Comparison of ENCODE assay signal across 16 cellular contexts in genomic region chr4:2835978-2836377, GRCh38. TPM values are rescaled to one million over a fixed set of nuclear protein-coding genes. Genes with fewer than 3 reads are reported as not detected.
A peak's percentile ranks its signal among the peaks of the same experiment; 100 is the strongest.
DNase-seq lines count a peak whose midpoint lies in the region; ATAC-seq and TF ChIP-seq lines count a peak whose summit lies in the region.
"Had no signal": no experiment of that assay in that cellular context is flagged by ENCODE, and none has a peak within 500 bp of the region (broad histone marks: within the 10 kb centered on the region; RNA-seq: fewer than 3 reads in every experiment).

No MANE protein-coding gene starts in this region.

- no peaks in the 10 kb centered on the region for H3K9me2 ChIP-seq in DOHH2 (replicated peaks; ENCODE audit: control insufficient read depth, low read length)

- no peak overlapping the region for H3K23ac ChIP-seq in neuronal stem cell (ENCODE audit: low read depth, low read length, poor library complexity)

- no peak overlapping the region for H2AFZ ChIP-seq in neuronal stem cell (ENCODE audit: low read length)

- H4K8ac ChIP-seq in neuronal stem cell (ENCODE audit: low read depth, low read length) = no peak overlapping the region

- no peak overlapping the region for H3K14ac ChIP-seq in neuronal stem cell (ENCODE audit: low read length)

- peaks cover 21% of the 10 kb centered on the region for H3K27me3 ChIP-seq in DOHH2 (ENCODE audit: control insufficient read depth, low read length)
- H3K27me3 ChIP-seq in neuronal stem cell (ENCODE audit: control insufficient read depth in 3 of 3, insufficient read depth in 3 of 3, low read depth in 1 of 3, low read length in 3 of 3) = no peaks in the 10 kb centered on the region

- TF ChIP-seq CTCF in DOHH2 (IDR thresholded peaks at IDR 0.05; ENCODE audit: low read depth, low read length, poor library complexity, severe bottlenecking) = no peak

- peak overlapping the region; percentile 24 for H3K4me3 Mint-ChIP-seq in T-helper 2 cell treated with Interferon-gamma antibody and Interleukin-4, amounts not matched to agents 5 μg/mL and 100 μg/mL, for 36 hours
- H3K4me3 Mint-ChIP-seq in central memory CD8-positive, alpha-beta T cell = peak overlapping the region; percentile 78
- H3K4me3 Mint-ChIP-seq: nephron had no signal

- H3K9me3 Mint-ChIP-seq in T-helper 2 cell treated with Interferon-gamma antibody and Interleukin-4, amounts not matched to agents 5 μg/mL and 100 μg/mL, for 36 hours = peaks cover 6% of the 10 kb centered on the region
- no peaks in the 10 kb centered on the region for H3K9me3 Mint-ChIP-seq in central memory CD8-positive, alpha-beta T cell

- H3K4me1 ChIP-seq in DOHH2 (ENCODE audit: control insufficient read depth, low read length) (peaks cover 65% of the 10 kb centered on the region), neuronal stem cell (ENCODE audit: control insufficient read depth in 2 of 2, insufficient read depth in 1 of 2, low read depth in 1 of 2, low read length in 2 of 2) (peaks cover 6 to 12% of the 10 kb centered on the region in 2 donors)

- H3K79me2 ChIP-seq in DOHH2 (ENCODE audit: control insufficient read depth, low read length) = no peaks in the 10 kb centered on the region

- no peak for ATAC-seq in central memory CD8-positive, alpha-beta T cell (replicated peaks; ENCODE audit: extremely low read depth, poor library complexity, severe bottlenecking)
- ATAC-seq: SK-N-SH treated with all-trans-retinoic acid at 6 μM for 48 hours had no signal

- no CpG with 5 or more reads among the region's 8 CpGs for WGBS in neuronal stem cell (ENCODE audit: extremely low coverage in 2 of 2, insufficient read length in 2 of 2, insufficient replicate concordance in 1 of 2), 2 donors

- H3K18ac ChIP-seq in neuronal stem cell (ENCODE audit: low read length) = no peak overlapping the region

- peaks cover 2% of the 10 kb centered on the region for H3K79me1 ChIP-seq in neuronal stem cell (ENCODE audit: low read depth, low read length)

- H2BK15ac ChIP-seq in neuronal stem cell (ENCODE audit: low read length) = no peak overlapping the region

- H4K20me1 ChIP-seq in DOHH2 (ENCODE audit: control insufficient read depth, insufficient read depth, low read depth, low read length) = peaks cover 16% of the 10 kb centered on the region

- no peak for DNase-seq in T-helper 2 cell treated with Interferon-gamma antibody and Interleukin-4, amounts not matched to agents 5 μg/mL and 100 μg/mL, for 36 hours (ENCODE audit: low spot score)
- DNase-seq in T-helper 2 cell (no peak), neuronal stem cell (ENCODE audit: low spot score) (no peak), NCI-H1930 (lab: John Stamatoyannopoulos, UW) (no peak), NCI-H1694 (lab: John Stamatoyannopoulos, UW) (no peak), cortex of kidney (lab: John Stamatoyannopoulos, UW) (no peak)
- DNase-seq in central memory CD8-positive, alpha-beta T cell (ENCODE audit: low spot score in 2 of 2) = no peak
- DNase-seq: 8988T, activated gamma-delta T cell treated with Interleukin-2 at 50 U/mL for 16 hours, HCEC 1CT, kidney glomerular epithelial cell, NCI-H1436 had no signal

- peaks cover 39% of the 10 kb centered on the region for H3K4me1 Mint-ChIP-seq in T-helper 2 cell treated with Interferon-gamma antibody and Interleukin-4, amounts not matched to agents 5 μg/mL and 100 μg/mL, for 36 hours (ENCODE audit: low read depth)
- H3K4me1 Mint-ChIP-seq in central memory CD8-positive, alpha-beta T cell = peaks cover 71% of the 10 kb centered on the region

- no peak overlapping the region for H2BK12ac ChIP-seq in neuronal stem cell (ENCODE audit: low read length)

- H3K9ac ChIP-seq in neuronal stem cell (ENCODE audit: low read depth, low read length, poor library complexity) = no peak overlapping the region
- H3K9ac ChIP-seq: KMS-11 had no signal

- H3K4me2 ChIP-seq in DOHH2 (ENCODE audit: low read length) (peak overlapping the region; percentile 64), neuronal stem cell (ENCODE audit: insufficient read depth, low read length, poor library complexity, severe bottlenecking) (no peak overlapping the region)
- H3K4me2 ChIP-seq: KMS-11 had no signal

- H2AK5ac ChIP-seq in neuronal stem cell (ENCODE audit: low read depth, low read length) = no peak overlapping the region

- no peak overlapping the region for H4K91ac ChIP-seq in neuronal stem cell (ENCODE audit: low read depth, low read length, poor library complexity)

- H3K27ac ChIP-seq in DOHH2 (ENCODE audit: low read depth, low read length) = no peak overlapping the region
- no peak overlapping the region for H3K27ac ChIP-seq in neuronal stem cell (replicated peaks; ENCODE audit: low read length)
- H3K27ac ChIP-seq: KMS-11 had no signal

- no peak overlapping the region for H2BK120ac ChIP-seq in neuronal stem cell (ENCODE audit: low read depth, low read length)

- no peak overlapping the region for H3K4ac ChIP-seq in neuronal stem cell (ENCODE audit: low read length)

- no peak overlapping the region for H3K4me3 ChIP-seq in DOHH2 (ENCODE audit: low read length)
- no peak overlapping the region for H3K4me3 ChIP-seq in neuronal stem cell (ENCODE audit: low read length in 2 of 2)

- H3K9me3 ChIP-seq in DOHH2 (ENCODE audit: control insufficient read depth, insufficient read depth, low read length) = no peaks in the 10 kb centered on the region
- no peaks in the 10 kb centered on the region for H3K9me3 ChIP-seq in neuronal stem cell (replicated peaks in 1 of 2; ENCODE audit: control insufficient read depth in 2 of 2, insufficient read depth in 1 of 2, low read depth in 1 of 2, low read length in 2 of 2)

- peaks cover 36% of the 10 kb centered on the region for H3K36me3 Mint-ChIP-seq in T-helper 2 cell treated with Interferon-gamma antibody and Interleukin-4, amounts not matched to agents 5 μg/mL and 100 μg/mL, for 36 hours (ENCODE audit: low read depth)
- H3K36me3 Mint-ChIP-seq in central memory CD8-positive, alpha-beta T cell (ENCODE audit: insufficient read depth) = peaks cover 15% of the 10 kb centered on the region

- H3K27me3 Mint-ChIP-seq in T-helper 2 cell treated with Interferon-gamma antibody and Interleukin-4, amounts not matched to agents 5 μg/mL and 100 μg/mL, for 36 hours (ENCODE audit: low read depth) = no peaks in the 10 kb centered on the region
- H3K27me3 Mint-ChIP-seq in central memory CD8-positive, alpha-beta T cell = no peaks in the 10 kb centered on the region

- H3K27ac Mint-ChIP-seq in T-helper 2 cell treated with Interferon-gamma antibody and Interleukin-4, amounts not matched to agents 5 μg/mL and 100 μg/mL, for 36 hours = peak overlapping the region; percentile 68
- peak overlapping the region; percentile 85 for H3K27ac Mint-ChIP-seq in central memory CD8-positive, alpha-beta T cell (ENCODE audit: low read depth)
- H3K27ac Mint-ChIP-seq: nephron had no signal

- peak overlapping the region; percentile 7 for H2BK5ac ChIP-seq in neuronal stem cell (ENCODE audit: low read length)

- H3K36me3 ChIP-seq in DOHH2 (ENCODE audit: control insufficient read depth, low read length) = no peaks in the 10 kb centered on the region
- peaks cover 19 to 40% of the 10 kb centered on the region in 2 donors for H3K36me3 ChIP-seq in neuronal stem cell (replicated peaks in 1 of 2; ENCODE audit: control insufficient read depth in 2 of 2, insufficient read depth in 2 of 2, low read length in 2 of 2)

- H3F3A ChIP-seq in DOHH2 (ENCODE audit: control insufficient read depth, insufficient read depth) = peaks cover 9% of the 10 kb centered on the region; the same call in 1 of the 2 replicates

RNA-seq across cellular contexts. Expression of gene ADD1, which starts 7.7 kb away (rescaled TPM):
- 169 TPM for polyA plus RNA-seq in neuronal stem cell (2013, experiment 1 of 2)
- 159 TPM for polyA plus RNA-seq in neuronal stem cell (2013, experiment 2 of 2)

RNA-seq across cellular contexts. Expression of gene SH3BP2, which starts 43.1 kb away (rescaled TPM):
- polyA plus RNA-seq in neuronal stem cell (2013, experiment 1 of 2) = 8.1 TPM
- polyA plus RNA-seq in neuronal stem cell (2013, experiment 2 of 2) = 8.7 TPM
